ENCODE assay signal across 19 cellular contexts in genomic region chr1:171055966-171056643, GRCh38. TPM values are rescaled to one million over a fixed set of nuclear protein-coding genes. Genes with fewer than 3 reads are reported as not detected.
DNase-seq lines count a peak whose midpoint lies in the region; FAIRE-seq and TF ChIP-seq lines count a peak whose summit lies in the region.
"Had no signal": no experiment of that assay in that cellular context is flagged by ENCODE, and none has a peak within 500 bp of the region (broad histone marks: within the 10 kb centered on the region; RNA-seq: fewer than 3 reads in every experiment).

No MANE protein-coding gene starts in this region.

- DNase-seq in AG20443 (ENCODE audit: low spot score) (peak; percentile 9), HCEC 1CT (peak; percentile 4), bronchial epithelial cell (ENCODE audit: low read depth) (peak; percentile 40), mesenteric fat pad (ENCODE audit: low spot score) (peak; percentile 57), vagina (ENCODE audit: extremely low spot score in 2 of 2) (no peak), NCI-H1930 (lab: John Stamatoyannopoulos, UW) (no peak), NCI-H2196 treated with DMSO at 0.1 percent for 48 hours (lab: John Stamatoyannopoulos, UW; ENCODE audit: unreplicated experiment) (no peak)
- DNase-seq: C1 segment of cervical spinal cord, DMS 273 treated with DMSO at 0.1 percent for 48 hours, NCI-H1417 treated with DMSO at 0.1 percent for 48 hours, NCI-H2029, NCI-H2171, NCI-H446 treated with DMSO at 0.1 percent for 48 hours, NCI-H748 treated with DMSO at 0.1 percent for 48 hours, OCI-M1, RPMI8226, SIG-M5 had no signal

- TF ChIP-seq CTCF in bronchial epithelial cell (IDR thresholded peaks at IDR 0.05; ENCODE audit: insufficient read depth, low read length, severe bottlenecking) (no peak), vagina (IDR thresholded peaks at IDR 0.05) (no peak)

- no peak overlapping the region for H3K27ac ChIP-seq in vagina
- H3K27ac ChIP-seq: A549 had no signal

- FAIRE-seq in bronchial epithelial cell (lab: Jason Lieb, UNC) = no peak
- FAIRE-seq: A549, G401.6 had no signal

- TF ChIP-seq POLR2A in vagina (IDR thresholded peaks at IDR 0.05) = no peak

- intact Hi-C loops in vagina (cut with DNase I) = no loop called here

- H3K9me3 ChIP-seq in vagina = no peaks in the 10 kb centered on the region
- H3K9me3 ChIP-seq: A549 had no signal

- H3K4me1 ChIP-seq in vagina = no peaks in the 10 kb centered on the region
- H3K4me1 ChIP-seq: A549 had no signal

- H3K36me3 ChIP-seq in bronchial epithelial cell (ENCODE audit: control insufficient read depth, insufficient read depth, low read length) (no peaks in the 10 kb centered on the region), vagina (no peaks in the 10 kb centered on the region)

- H3K4me3 ChIP-seq in bronchial epithelial cell (ENCODE audit: low read depth, low read length) (no peak overlapping the region), vagina (no peak overlapping the region)
- H3K4me3 ChIP-seq: A549 had no signal

- H3K27me3 ChIP-seq in bronchial epithelial cell (ENCODE audit: control insufficient read depth, insufficient read depth, low read length) = no peaks in the 10 kb centered on the region
- no peaks in the 10 kb centered on the region for H3K27me3 ChIP-seq in vagina

RNA-seq across cellular contexts. Expression of gene FMO3, which starts 34.6 kb away (rescaled TPM):
- total RNA-seq in bronchial epithelial cell (not detected in 2 replicates), mesenteric fat pad (2.3 TPM), vagina (0.98 TPM)

Comparison
In these comparisons a context has a peak if more than half of its experiments do, and no peak if none do; other contexts are left out.
1. DNase-seq: peak in AG20443 (single experiment), HCEC 1CT (single experiment), bronchial epithelial cell (single experiment) and mesenteric fat pad (single experiment); none in vagina (0 of 2), NCI-H1930 (0 of 2) and NCI-H2196 treated with DMSO at 0.1 percent for 48 hours (single experiment).